In the genomic region with DNA sequence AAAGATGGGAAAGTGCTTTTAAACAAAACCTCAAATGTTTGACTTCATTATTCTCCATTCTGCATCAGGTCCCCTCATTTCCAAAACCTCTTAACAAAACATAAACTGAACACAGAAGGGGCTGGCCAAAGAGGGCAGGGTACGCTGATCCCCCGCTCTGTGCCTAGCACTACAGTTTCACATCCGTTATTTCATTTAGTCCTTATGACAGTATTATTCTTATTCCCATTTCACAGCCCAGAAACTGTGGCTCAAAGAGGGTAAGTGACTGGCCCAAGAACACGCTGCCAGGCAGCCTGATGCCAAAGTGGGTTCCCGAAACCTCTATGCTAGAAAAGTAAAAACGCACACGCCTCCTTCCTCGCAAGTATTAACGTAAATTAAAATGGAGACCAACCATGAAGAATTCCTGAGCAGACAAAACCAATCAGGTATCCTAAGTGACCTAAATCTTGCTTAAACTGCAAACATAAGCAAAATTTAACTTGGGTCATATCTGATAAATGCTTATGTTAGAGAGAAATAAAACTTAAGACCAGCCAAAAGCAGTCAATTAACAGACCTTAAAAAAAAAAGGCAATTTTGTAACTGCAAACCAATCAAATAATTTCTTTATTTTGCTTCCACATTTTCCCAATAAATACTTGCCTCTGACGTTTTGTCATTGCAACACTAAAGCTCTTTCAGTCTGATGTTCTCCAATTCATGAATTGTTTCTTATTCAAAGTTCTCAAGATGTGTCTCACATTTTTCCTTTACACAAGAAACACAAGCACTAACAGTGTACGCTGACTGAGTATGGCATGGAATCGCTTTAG, we compare ENCODE assay signal across 8 cellular contexts. TPM values are rescaled to one million over a fixed set of nuclear protein-coding genes. Genes with fewer than 3 reads are reported as not detected.
DNase-seq lines count a peak whose midpoint lies in the region; ATAC-seq and TF ChIP-seq lines count a peak whose summit lies in the region.

No MANE protein-coding gene starts in this region.

- H3K4me3 ChIP-seq in BE2C (ENCODE audit: low read depth, low read length) (peak overlapping the region; percentile 63), Loucy (ENCODE audit: low read length, poor library complexity, severe bottlenecking) (peak overlapping the region; percentile 96)

- H3K4me2 ChIP-seq in Loucy (ENCODE audit: low read depth, low read length, poor library complexity, severe bottlenecking) = peak overlapping the region; percentile 97

- no peaks in the 10 kb centered on the region for H3K9me2 ChIP-seq in Loucy (replicated peaks; ENCODE audit: low read depth, low read length)

- TF ChIP-seq CTCF in BE2C (IDR thresholded peaks at IDR 0.05; ENCODE audit: low read depth, low read length) (no peak), Loucy (conservative IDR thresholded peaks at IDR 0.05; ENCODE audit: low read length) (no peak), natural killer cell (IDR thresholded peaks at IDR 0.05) (no peak)

- H3K4me1 ChIP-seq in BE2C (no peaks in the 10 kb centered on the region; the same call in 1 of the 2 replicates), Loucy (ENCODE audit: insufficient read depth, low read length, poor library complexity, severe bottlenecking) (peaks cover 37% of the 10 kb centered on the region)

- H3K9ac ChIP-seq in Loucy (ENCODE audit: low read depth, low read length, poor library complexity, severe bottlenecking) = peak overlapping the region; percentile 87

- intact Hi-C loops in dendritic cell treated with granulocyte-macrophage colony-stimulating factor and Interleukin-4, amounts not matched to agents 40 ng/mL and 50 ng/mL, for 4 days (cut with micrococcal nuclease) = loop anchor here (10.0 kb wide), 1 partner anchor 161 kb away; the partner anchor contains the start of gene PLEKHM2
- intact Hi-C loops in natural killer cell (cut with micrococcal nuclease) = no loop called here

- H3K36me3 Mint-ChIP-seq in dendritic cell treated with granulocyte-macrophage colony-stimulating factor and Interleukin-4, amounts not matched to agents 40 ng/mL and 50 ng/mL, for 4 days (ENCODE audit: low read depth) = peaks cover 14% of the 10 kb centered on the region
- no peaks in the 10 kb centered on the region for H3K36me3 Mint-ChIP-seq in natural killer cell

- no peaks in the 10 kb centered on the region for H3K27me3 Mint-ChIP-seq in dendritic cell treated with granulocyte-macrophage colony-stimulating factor and Interleukin-4, amounts not matched to agents 40 ng/mL and 50 ng/mL, for 4 days
- no peaks in the 10 kb centered on the region for H3K27me3 Mint-ChIP-seq in natural killer cell (ENCODE audit: low read depth in 2 of 2)

- peak overlapping the region; percentile 84 for H3K4me3 Mint-ChIP-seq in dendritic cell treated with granulocyte-macrophage colony-stimulating factor and Interleukin-4, amounts not matched to agents 40 ng/mL and 50 ng/mL, for 4 days
- peak overlapping the region; percentile 94 for H3K4me3 Mint-ChIP-seq in natural killer cell

- H2AFZ ChIP-seq in Loucy (ENCODE audit: low read length) = peak overlapping the region; percentile 87

- no peaks in the 10 kb centered on the region for H3K9me3 ChIP-seq in BE2C
- H3K9me3 ChIP-seq in Loucy (ENCODE audit: insufficient read depth, low read depth, low read length) = no peaks in the 10 kb centered on the region

- H3K36me3 ChIP-seq in BE2C (no peaks in the 10 kb centered on the region), Loucy (ENCODE audit: insufficient read depth, low read length) (no peaks in the 10 kb centered on the region)

- H3K79me2 ChIP-seq in Loucy (ENCODE audit: insufficient read depth, low read length) = peaks cover 31% of the 10 kb centered on the region

- ATAC-seq in natural killer cell = no peak
- ATAC-seq in HG03342 (IDR thresholded peaks at IDR 0.05; ENCODE audit: unreplicated experiment) = no peak

- H3F3A ChIP-seq in Loucy (ENCODE audit: low read depth) = peaks cover 7% of the 10 kb centered on the region; the same call in 1 of the 2 replicates

- H3K4me1 Mint-ChIP-seq in dendritic cell treated with granulocyte-macrophage colony-stimulating factor and Interleukin-4, amounts not matched to agents 40 ng/mL and 50 ng/mL, for 4 days (ENCODE audit: low read depth) = peaks cover 52% of the 10 kb centered on the region
- peaks cover 39 to 48% of the 10 kb centered on the region in 2 donors for H3K4me1 Mint-ChIP-seq in natural killer cell

- H4K20me1 ChIP-seq in Loucy (ENCODE audit: insufficient read depth, low read length, poor library complexity, severe bottlenecking) = peaks cover 4% of the 10 kb centered on the region

- H3K27me3 ChIP-seq in BE2C (no peaks in the 10 kb centered on the region), Loucy (ENCODE audit: insufficient read depth, low read length, poor library complexity, severe bottlenecking) (no peaks in the 10 kb centered on the region)

- no peaks in the 10 kb centered on the region for H3K9me3 Mint-ChIP-seq in dendritic cell treated with granulocyte-macrophage colony-stimulating factor and Interleukin-4, amounts not matched to agents 40 ng/mL and 50 ng/mL, for 4 days
- H3K9me3 Mint-ChIP-seq in natural killer cell = no peaks in the 10 kb centered on the region

- peak overlapping the region; percentile 96 for H3K27ac Mint-ChIP-seq in dendritic cell treated with granulocyte-macrophage colony-stimulating factor and Interleukin-4, amounts not matched to agents 40 ng/mL and 50 ng/mL, for 4 days
- peak overlapping the region; percentile 96 to 100 for H3K27ac Mint-ChIP-seq in natural killer cell

- DNase-seq in BE2C = no peak
- DNase-seq in natural killer cell = no peak
- no peak for DNase-seq in NCI-H1436 treated with DMSO at 0.1 percent for 48 hours (lab: John Stamatoyannopoulos, UW)
- no peak for DNase-seq in NCI-H1092 (lab: John Stamatoyannopoulos, UW)
- DNase-seq in NCI-H2029 treated with DMSO at 0.1 percent for 48 hours (lab: John Stamatoyannopoulos, UW) = no peak

RNA-seq across cellular contexts. Expression of gene CASP9, which starts 0.7 kb away (rescaled TPM):
- 6.3 TPM for polyA plus RNA-seq in BE2C (2012; ENCODE audit: insufficient read depth, insufficient read length, low read depth)
- total RNA-seq in natural killer cell = 10 to 100 TPM; 13.4 to 20.5 (median 13.5) TPM

RNA-seq across cellular contexts. Expression of gene DNAJC16, which starts 3.3 kb away (rescaled TPM):
- 3.0 TPM for polyA plus RNA-seq in BE2C (2012; ENCODE audit: insufficient read depth, insufficient read length, low read depth)
- total RNA-seq in natural killer cell = 10 to 100 TPM; 18.6 to 22.8 (median 18.7) TPM

RNA-seq across cellular contexts. Expression of gene CELA2B, which starts 47.4 kb away (rescaled TPM):
- not detected for polyA plus RNA-seq in BE2C (2012; ENCODE audit: insufficient read depth, insufficient read length, low read depth)
- total RNA-seq in natural killer cell = not detected
